Comparison of ENCODE assay signal across 10 cellular contexts in genomic region chr11:16280256-16280682, GRCh38.
DNase-seq lines count a peak whose midpoint lies in the region; ATAC-seq, FAIRE-seq and TF ChIP-seq lines count a peak whose summit lies in the region.
"Had no signal": no experiment of that assay in that cellular context is flagged by ENCODE, and none has a peak within 500 bp of the region (broad histone marks: within the 10 kb centered on the region; RNA-seq: fewer than 3 reads in every experiment).

No MANE protein-coding gene starts in this region.

- no peak for ATAC-seq in sciatic nerve
- ATAC-seq: stimulated activated naive CD8-positive, alpha-beta T cell treated with anti-CD3 and anti-CD28 coated beads, Interleukin-15, amount 100 ng/mL, for 72 hours had no signal

- no peak for FAIRE-seq in bronchial epithelial cell (lab: Jason Lieb, UNC)

- POLR2A ChIA-PET in GM10248 (lab: Yijun Ruan, JAX) = no interaction called here

- DNase-seq in SHP77 (lab: John Stamatoyannopoulos, UW) (peak; percentile 52), SHP77 treated with DMSO at 0.1 percent for 48 hours (lab: John Stamatoyannopoulos, UW) (no peak), NCI-H2107 treated with DMSO at 0.1 percent for 48 hours (lab: John Stamatoyannopoulos, UW; ENCODE audit: unreplicated experiment) (peak; percentile 87), bronchial epithelial cell (ENCODE audit: low read depth) (peak; percentile 85), sciatic nerve (ENCODE audit: low spot score) (peak; percentile 55), EL (no peak), GM10248 (ENCODE audit: extremely low spot score) (no peak), kidney tubule cell (ENCODE audit: low spot score) (no peak)

- no peak overlapping the region for H3K4me3 ChIP-seq in bronchial epithelial cell (ENCODE audit: low read depth, low read length)
- H3K4me3 ChIP-seq: prostate gland had no signal

- H3K27me3 ChIP-seq in bronchial epithelial cell (ENCODE audit: control insufficient read depth, insufficient read depth, low read length) = no peaks in the 10 kb centered on the region

- TF ChIP-seq CTCF in bronchial epithelial cell (IDR thresholded peaks at IDR 0.05; ENCODE audit: insufficient read depth, low read length, severe bottlenecking) (no peak), GM10248 (IDR thresholded peaks at IDR 0.05; ENCODE audit: control extremely low read depth, extremely low read depth, low read depth, missing control alignments) (no peak)

- intact Hi-C loops in sciatic nerve (cut with DNase I) = no loop called here

- H3K36me3 ChIP-seq in bronchial epithelial cell (ENCODE audit: control insufficient read depth, insufficient read depth, low read length) = no peaks in the 10 kb centered on the region
- H3K36me3 ChIP-seq: prostate gland had no signal

- CTCF ChIA-PET in GM10248 (lab: Yijun Ruan, JAX) = interaction anchor here (1.3 kb wide), 1 partner anchor 8 kb away, joined by 3 read pairs; no protein-coding TSS in a partner anchor

Comparison
In these comparisons a context has a peak if more than half of its experiments do, and no peak if none do; other contexts are left out.
1. DNase-seq: peak in SHP77 (2 of 2), NCI-H2107 treated with DMSO at 0.1 percent for 48 hours (single experiment), bronchial epithelial cell (single experiment) and sciatic nerve (single experiment); none in SHP77 treated with DMSO at 0.1 percent for 48 hours (single experiment), EL (single experiment), GM10248 (single experiment) and kidney tubule cell (single experiment).